ENCODE assay signal across 8 cellular contexts in the genomic region with DNA sequence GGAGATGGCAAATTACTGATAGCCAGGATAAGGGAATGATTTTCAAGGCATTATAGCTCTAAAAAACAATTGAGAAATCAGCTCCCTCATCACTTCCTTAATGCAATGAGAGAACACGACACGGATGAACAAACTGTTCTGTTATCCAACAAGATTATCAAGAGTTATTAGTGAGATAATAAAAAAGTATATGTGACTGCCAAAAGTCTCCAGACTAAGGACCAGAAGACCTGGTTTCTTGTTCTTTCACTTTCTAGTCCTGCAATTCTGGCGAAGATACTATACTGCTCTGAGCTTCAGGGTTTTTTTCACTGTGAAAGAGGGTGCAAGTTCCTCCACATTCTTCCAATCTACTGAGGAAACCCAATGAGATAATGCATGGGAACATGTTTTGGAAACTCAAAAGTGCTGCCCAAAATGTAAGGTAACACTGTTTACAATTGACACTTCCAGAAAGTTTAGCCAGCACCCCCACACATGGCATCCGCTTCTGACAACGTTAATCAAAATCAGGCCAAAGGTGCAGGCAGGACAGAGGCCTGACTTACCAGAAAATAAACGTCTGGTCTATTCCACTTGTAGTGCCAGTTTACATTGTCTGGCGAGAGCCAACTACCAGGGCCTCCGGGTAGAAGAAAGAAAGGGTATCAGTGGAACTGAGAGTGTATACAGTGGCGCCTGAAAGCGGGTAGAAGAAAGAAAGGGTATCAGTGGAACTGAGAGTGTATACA. TPM values are rescaled to one million over a fixed set of nuclear protein-coding genes. Genes with fewer than 3 reads are reported as not detected.
DNase-seq lines count a peak whose midpoint lies in the region; ATAC-seq and TF ChIP-seq lines count a peak whose summit lies in the region.

No MANE protein-coding gene starts in this region.

- H3K36me3 Mint-ChIP-seq in activated naive CD4-positive, alpha-beta T cell treated with anti-CD3 and anti-CD28 coated beads, Interleukin-2, amount 50 U/mL, for 24 hours = peaks cover 5% of the 10 kb centered on the region
- H3K36me3 Mint-ChIP-seq in type B pancreatic cell = peaks cover 5% of the 10 kb centered on the region

- ATAC-seq in lower lobe of right lung (peak in 1 of 2 donors; percentile 20), GM21825 (IDR thresholded peaks at IDR 0.05; ENCODE audit: unreplicated experiment) (no peak), HG02973 (IDR thresholded peaks at IDR 0.05; ENCODE audit: unreplicated experiment) (no peak)

- H3K4me1 Mint-ChIP-seq in activated naive CD4-positive, alpha-beta T cell treated with anti-CD3 and anti-CD28 coated beads, Interleukin-2, amount 50 U/mL, for 24 hours = peaks cover 29% of the 10 kb centered on the region
- H3K4me1 Mint-ChIP-seq in type B pancreatic cell (ENCODE audit: unreplicated experiment) = peaks cover 20% of the 10 kb centered on the region

- H3K27ac ChIP-seq in lower lobe of right lung = peak overlapping the region; percentile 83

- H3K4me1 ChIP-seq in lower lobe of right lung = peaks cover 29% of the 10 kb centered on the region

- peak overlapping the region; percentile 96 for H3K4me3 Mint-ChIP-seq in activated naive CD4-positive, alpha-beta T cell treated with anti-CD3 and anti-CD28 coated beads, Interleukin-2, amount 50 U/mL, for 24 hours
- H3K4me3 Mint-ChIP-seq in type B pancreatic cell = peak overlapping the region; percentile 98

- no peaks in the 10 kb centered on the region for H3K9me3 ChIP-seq in lower lobe of right lung

- TF ChIP-seq CTCF in lower lobe of right lung (IDR thresholded peaks at IDR 0.05) (no peak), type B pancreatic cell (conservative IDR thresholded peaks at IDR 0.05) (no peak)

- no peaks in the 10 kb centered on the region for H3K27me3 ChIP-seq in lower lobe of right lung (ENCODE audit: low read depth)

- peak overlapping the region; percentile 66 for H3K4me3 ChIP-seq in lower lobe of right lung

- H3K27ac Mint-ChIP-seq in activated naive CD4-positive, alpha-beta T cell treated with anti-CD3 and anti-CD28 coated beads, Interleukin-2, amount 50 U/mL, for 24 hours = peak overlapping the region; percentile 70
- H3K27ac Mint-ChIP-seq in type B pancreatic cell = peak overlapping the region; percentile 92

- DNase-seq in activated T-cell treated with anti-CD3 and anti-CD28 coated beads, Interleukin-2, amount 50 U/mL, for 1 hour = peak; percentile 22
- no peak for DNase-seq in activated T-cell treated with anti-CD3 and anti-CD28 coated beads for 4 hours
- DNase-seq in lower lobe of right lung = no peak
- no peak for DNase-seq in type B pancreatic cell (ENCODE audit: extremely low spot score, unreplicated experiment)
- no peak for DNase-seq in NCI-H2107 (lab: John Stamatoyannopoulos, UW)

- no peaks in the 10 kb centered on the region for H3K9me3 Mint-ChIP-seq in activated naive CD4-positive, alpha-beta T cell treated with anti-CD3 and anti-CD28 coated beads, Interleukin-2, amount 50 U/mL, for 24 hours
- no peaks in the 10 kb centered on the region for H3K9me3 Mint-ChIP-seq in type B pancreatic cell

- H3K36me3 ChIP-seq in lower lobe of right lung = peaks cover 16% of the 10 kb centered on the region

- H3K27me3 Mint-ChIP-seq in activated naive CD4-positive, alpha-beta T cell treated with anti-CD3 and anti-CD28 coated beads, Interleukin-2, amount 50 U/mL, for 24 hours = no peaks in the 10 kb centered on the region
- H3K27me3 Mint-ChIP-seq in type B pancreatic cell = no peaks in the 10 kb centered on the region

- intact Hi-C loops in lower lobe of right lung (cut with DNase I) = no loop called here

RNA-seq across cellular contexts. Expression of gene KANK1, which starts 35.6 kb away (rescaled TPM):
- total RNA-seq in lower lobe of right lung = 48.1 TPM
- 54.6 and 68.3 TPM in 2 replicates for total RNA-seq in type B pancreatic cell (ENCODE audit: low replicate concordance)
